Comparison of ENCODE assay signal across 17 cellular contexts in genomic region chr7:122006687-122007086, GRCh38.
DNase-seq lines count a peak whose midpoint lies in the region; FAIRE-seq and TF ChIP-seq lines count a peak whose summit lies in the region.
"Had no signal": no experiment of that assay in that cellular context is flagged by ENCODE, and none has a peak within 500 bp of the region (broad histone marks: within the 10 kb centered on the region; RNA-seq: fewer than 3 reads in every experiment).

No MANE protein-coding gene starts in this region.

- no peaks in the 10 kb centered on the region for H3K27me3 ChIP-seq in vagina
- H3K27me3 ChIP-seq: brain microvascular endothelial cell had no signal

- H3K9me3 ChIP-seq in vagina: no peaks in the 10 kb centered on the region
- H3K9me3 ChIP-seq: Caco-2 had no signal

- TF ChIP-seq CTCF in D721Med (IDR thresholded peaks at IDR 0.05; ENCODE audit: insufficient read depth, missing control alignments) (no peak), vagina (IDR thresholded peaks at IDR 0.05) (no peak)

- H3K4me3 ChIP-seq in vagina: no peak overlapping the region
- H3K4me3 ChIP-seq: skin epidermis had no signal

- H3K36me3 ChIP-seq in vagina: no peaks in the 10 kb centered on the region
- H3K36me3 ChIP-seq: brain microvascular endothelial cell had no signal

- TF ChIP-seq POLR2A in vagina (IDR thresholded peaks at IDR 0.05): no peak

- H3K4me1 ChIP-seq in vagina: no peaks in the 10 kb centered on the region
- H3K4me1 ChIP-seq: Caco-2 had no signal

- DNase-seq in NCI-H2171 treated with DMSO at 0.1 percent for 48 hours (lab: John Stamatoyannopoulos, UW): peak; percentile 69
- DNase-seq in NCI-H2171 (lab: John Stamatoyannopoulos, UW): no peak
- DNase-seq in NCI-H345 (lab: John Stamatoyannopoulos, UW): peak; percentile 61
- peak; percentile 70 for DNase-seq in SW480 (ENCODE audit: low spot score)
- no peak for DNase-seq in activated T-cell treated with anti-CD3 and anti-CD28 coated beads, Interleukin-2, amount 50 U/mL, for 48 hours
- DNase-seq in D721Med (ENCODE audit: insufficient read length, low spot score): no peak
- no peak for DNase-seq in GOT3 (lab: John Stamatoyannopoulos, UW)
- no peak for DNase-seq in vagina (ENCODE audit: extremely low spot score in 2 of 2)
- DNase-seq: activated naive CD4-positive, alpha-beta T cell treated with Interleukin-2 at 50 U/mL for 16 hours; brain microvascular endothelial cell; Caco-2; foreskin fibroblast; midbrain; NK-92 treated with Interleukin-12 subunit alpha and Interleukin-12 subunit beta, amount 100 ng/mL, for 24 hours; stimulated activated naive CD8-positive, alpha-beta T cell treated with anti-CD3 and anti-CD28 coated beads, Interleukin-15, amount 100 ng/mL, for 72 hours had no signal

- no peak for FAIRE-seq in D721Med (lab: Jason Lieb, UNC)
- FAIRE-seq: A204.1 had no signal

- intact Hi-C loops in vagina (cut with DNase I): no loop called here

- no peak overlapping the region for H3K27ac ChIP-seq in vagina
- H3K27ac ChIP-seq: brain microvascular endothelial cell, skin epidermis had no signal

Comparison
In these comparisons a context has a peak if more than half of its experiments do, and no peak if none do; other contexts are left out.
1. DNase-seq: peak in NCI-H2171 treated with DMSO at 0.1 percent for 48 hours (single experiment), NCI-H345 (single experiment) and SW480 (single experiment); none in NCI-H2171 (single experiment), activated T-cell treated with anti-CD3 and anti-CD28 coated beads, Interleukin-2, amount 50 U/mL, for 48 hours (0 of 2), D721Med (single experiment), GOT3 (single experiment) and vagina (0 of 2).